ENCODE assay signal across 1 cellular context in genomic region chr5:73464016-73464745, GRCh38.
TF ChIP-seq lines count a peak whose summit lies in the region.

No MANE protein-coding gene starts in this region.

TF ChIP-seq in GM12891, 5 proteins besides CTCF, POLR2A, EP300 and RAD21 (continued from another document):
- no peak for TF ChIP-seq SPI1 (IDR thresholded peaks at IDR 0.05; ENCODE audit: low read depth, low read length)
- no peak for TF ChIP-seq POLR2AphosphoS5 (IDR thresholded peaks at IDR 0.05; ENCODE audit: low read depth, low read length)
- no peak for TF ChIP-seq PAX5 (IDR thresholded peaks at IDR 0.05; ENCODE audit: insufficient read depth, low read length, severe bottlenecking)
